1 cellular context compared by ENCODE assay signal in the genomic region with DNA sequence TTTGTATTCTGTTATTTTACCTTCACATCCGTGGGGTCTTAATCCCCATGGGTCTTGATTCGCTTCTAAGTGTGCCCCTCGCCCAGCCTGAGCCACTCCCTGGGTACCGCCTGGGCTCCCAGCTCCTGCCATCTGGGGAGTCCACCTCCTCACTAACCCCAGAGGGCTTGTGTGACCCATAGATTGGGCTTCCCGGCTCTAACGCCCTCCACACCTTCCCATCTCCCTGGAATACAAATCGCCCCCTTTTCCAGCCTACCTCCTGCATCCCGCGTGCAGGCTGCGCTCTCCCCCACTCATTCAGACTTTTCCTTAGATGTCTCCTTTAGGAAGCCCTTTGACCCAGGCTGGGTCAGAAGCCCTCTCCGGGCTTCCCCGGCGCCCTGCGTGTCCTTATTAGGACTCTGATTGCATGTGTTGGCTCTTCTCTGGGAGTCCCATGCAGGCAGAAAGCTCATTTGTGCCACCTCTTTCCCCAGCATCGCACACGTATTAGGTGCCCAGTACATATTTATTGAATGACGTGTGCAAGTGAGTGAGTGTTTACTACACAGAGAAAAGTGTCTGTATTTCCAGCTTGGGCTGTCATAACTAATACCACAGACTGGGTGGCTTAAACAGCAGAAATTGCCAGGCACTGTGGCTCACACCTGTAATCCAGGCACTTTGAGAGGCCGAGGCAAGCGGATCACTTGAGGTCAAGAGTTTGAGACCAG.
TF ChIP-seq lines count a peak whose summit lies in the region.

No MANE protein-coding gene starts in this region.

TF ChIP-seq in IMR-90, 13 proteins besides CTCF, POLR2A, EP300 and RAD21:
- TF ChIP-seq SMC3 (IDR thresholded peaks at IDR 0.05; ENCODE audit: low read depth, low read length): no peak
TF ChIP-seq in IMR-90: peak in this region for 0.
